ENCODE assay signal across 19 cellular contexts in the genomic region with DNA sequence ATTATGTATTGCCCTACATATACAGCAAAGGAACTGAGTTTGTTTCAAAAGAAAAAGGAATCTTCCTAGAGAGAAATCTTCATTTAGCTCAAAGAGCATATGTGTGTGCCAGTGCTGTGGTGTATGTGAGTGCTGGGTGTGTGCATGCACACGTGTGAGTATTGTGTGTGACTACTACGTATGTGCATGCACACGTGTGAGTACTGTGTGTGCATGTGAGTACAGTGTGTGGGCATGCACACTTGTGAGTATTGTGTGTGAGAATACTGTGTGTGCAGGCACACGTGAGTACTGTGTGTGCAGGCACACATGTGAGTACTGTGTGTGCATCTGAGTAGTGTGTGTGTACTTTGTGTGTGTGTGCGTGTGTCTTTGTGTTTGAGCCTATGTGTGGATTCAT.
"Had no signal": no experiment of that assay in that cellular context is flagged by ENCODE, and none has a peak within 500 bp of the region (broad histone marks: within the 10 kb centered on the region; RNA-seq: fewer than 3 reads in every experiment).

No MANE protein-coding gene starts in this region.

- H3K36me3 ChIP-seq: colonic mucosa, esophagus muscularis mucosa, gastroesophageal sphincter, heart left ventricle, left lung, lower lobe of right lung had no signal

- H3K4me1 ChIP-seq: colonic mucosa, esophagus muscularis mucosa, foreskin keratinocyte, gastroesophageal sphincter, heart left ventricle, left lung, lower lobe of right lung had no signal

- H3K79me2 ChIP-seq: hepatocyte had no signal

- H3K27ac ChIP-seq: colonic mucosa, esophagus muscularis mucosa, foreskin keratinocyte, gastroesophageal sphincter, heart left ventricle, hepatocyte, left lung, lower lobe of right lung had no signal

- ATAC-seq: foreskin keratinocyte, gastroesophageal sphincter, left cardiac atrium, left lung, left ventricle myocardium superior, lower lobe of right lung had no signal

- FAIRE-seq: endothelial cell of umbilical vein, keratinocyte had no signal

- DNase-seq: cerebellar nuclear complex; colonic mucosa; cortex of kidney; effector CD8-positive, alpha-beta T cell; foreskin keratinocyte; heart left ventricle; hypothalamus; immature natural killer cell; left cardiac atrium; left lung; left ventricle myocardium superior; lower lobe of right lung; mesendoderm; midbrain had no signal

- H3K27me3 ChIP-seq: colonic mucosa, foreskin keratinocyte, hepatocyte, left lung had no signal

- H3K4me3 ChIP-seq: colonic mucosa, esophagus muscularis mucosa, gastroesophageal sphincter, heart left ventricle, hepatocyte, left lung, lower lobe of right lung had no signal

- H2AFZ ChIP-seq: hepatocyte had no signal

- H3K4me2 ChIP-seq: hepatocyte had no signal

- H3K9me3 ChIP-seq: colonic mucosa had no signal
